Comparison of ENCODE assay signal across 16 cellular contexts in the genomic region with DNA sequence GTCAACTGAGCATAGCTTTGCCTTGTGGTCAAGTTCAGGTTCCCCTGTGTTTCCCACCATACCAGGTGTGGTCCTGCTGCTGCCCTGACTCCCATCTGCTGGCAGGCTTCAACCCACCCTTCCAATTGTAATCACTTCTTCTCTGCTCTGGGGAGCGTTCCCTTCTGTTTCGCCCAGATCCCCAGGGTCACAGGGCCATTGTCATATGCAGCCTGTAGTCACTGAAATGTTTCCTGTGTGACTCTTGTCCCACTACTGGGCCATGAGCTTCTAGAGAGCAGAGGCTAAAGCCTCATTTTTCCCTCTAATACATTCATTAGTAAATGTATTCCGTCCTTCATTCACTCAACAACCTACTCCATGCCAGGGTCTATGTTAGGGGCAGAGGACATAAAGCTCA.
"Had no signal": no experiment of that assay in that cellular context is flagged by ENCODE, and none has a peak within 500 bp of the region (broad histone marks: within the 10 kb centered on the region; RNA-seq: fewer than 3 reads in every experiment).

No MANE protein-coding gene starts in this region.

- H3K4me3 Mint-ChIP-seq: naive thymus-derived CD4-positive, alpha-beta T cell; nephron progenitor cell; stimulated activated effector memory CD8-positive, alpha-beta T cell treated with anti-CD3 and anti-CD28 coated beads, Interleukin-12 subunit alpha, Interleukin-12 subunit beta, amount 100 ng/mL, for 72 hours had no signal

- H3K9me3 Mint-ChIP-seq: naive thymus-derived CD4-positive, alpha-beta T cell; nephron progenitor cell; stimulated activated effector memory CD8-positive, alpha-beta T cell treated with anti-CD3 and anti-CD28 coated beads, Interleukin-12 subunit alpha, Interleukin-12 subunit beta, amount 100 ng/mL, for 72 hours had no signal

- H3K36me3 ChIP-seq: neutrophil, right lobe of liver, tibial artery, upper lobe of right lung, vagina had no signal

- H3K27ac Mint-ChIP-seq: naive thymus-derived CD4-positive, alpha-beta T cell; nephron progenitor cell; progenitor cell of endocrine pancreas; stimulated activated effector memory CD8-positive, alpha-beta T cell treated with anti-CD3 and anti-CD28 coated beads, Interleukin-12 subunit alpha, Interleukin-12 subunit beta, amount 100 ng/mL, for 72 hours had no signal

- H3K27me3 ChIP-seq: neutrophil, right lobe of liver, upper lobe of right lung, vagina had no signal

- H3K36me3 Mint-ChIP-seq: naive thymus-derived CD4-positive, alpha-beta T cell; stimulated activated effector memory CD8-positive, alpha-beta T cell treated with anti-CD3 and anti-CD28 coated beads, Interleukin-12 subunit alpha, Interleukin-12 subunit beta, amount 100 ng/mL, for 72 hours had no signal

- H3K9me3 ChIP-seq: neutrophil, right lobe of liver, tibial artery, upper lobe of right lung, vagina had no signal

- H3K4me3 ChIP-seq: dorsolateral prefrontal cortex, right lobe of liver, tibial artery, upper lobe of right lung, vagina had no signal

- H3K4me1 Mint-ChIP-seq: stimulated activated effector memory CD8-positive, alpha-beta T cell treated with anti-CD3 and anti-CD28 coated beads, Interleukin-12 subunit alpha, Interleukin-12 subunit beta, amount 100 ng/mL, for 72 hours had no signal

- H3K27ac ChIP-seq: dorsolateral prefrontal cortex, neutrophil, right lobe of liver, tibial artery, upper lobe of right lung, vagina had no signal

- DNase-seq: cortex of kidney; dorsolateral prefrontal cortex; effector CD8-positive, alpha-beta T cell; islet precursor cell; naive thymus-derived CD4-positive, alpha-beta T cell; nephron progenitor cell; right lobe of liver; stimulated activated CD4-positive, alpha-beta T cell treated with anti-CD3 and anti-CD28 coated beads, Interleukin-4, amount 100 ng/mL, for 1 hour; stimulated activated CD8-positive, alpha-beta memory T cell treated with anti-CD3 and anti-CD28 coated beads, Interleukin-4, amount 100 ng/mL, for 48 hours; stimulated activated naive CD8-positive, alpha-beta T cell treated with anti-CD3 and anti-CD28 coated beads, Interleukin-15, Interleukin-2, amounts not matched to agents 100 U/mL and 50 U/mL, for 24 hours; tibial artery; upper lobe of right lung had no signal

- ATAC-seq: naive thymus-derived CD4-positive, alpha-beta T cell; right lobe of liver; stimulated activated effector memory CD8-positive, alpha-beta T cell treated with anti-CD3 and anti-CD28 coated beads, Interleukin-12 subunit alpha, Interleukin-12 subunit beta, amount 100 ng/mL, for 72 hours; stimulated activated naive CD8-positive, alpha-beta T cell treated with anti-CD3 and anti-CD28 coated beads, Interleukin-15, Interleukin-2, amounts not matched to agents 100 U/mL and 50 U/mL, for 24 hours; upper lobe of right lung had no signal

- H3K4me1 ChIP-seq: tibial artery, upper lobe of right lung, vagina had no signal
